In genomic region chr16:65961491-65962143, GRCh38 we compare ENCODE assay signal across 23 cellular contexts.
"Had no signal": no experiment of that assay in that cellular context is flagged by ENCODE, and none has a peak within 500 bp of the region (broad histone marks: within the 10 kb centered on the region; RNA-seq: fewer than 3 reads in every experiment).

No MANE protein-coding gene starts in this region.

- H3K4me1 ChIP-seq: body of pancreas, colonic mucosa, left ventricle myocardium inferior, psoas muscle, tibial nerve, uterus had no signal

- FAIRE-seq: keratinocyte, small intestine, TTC549 had no signal

- DNase-seq: activated CD4-positive, alpha-beta T cell treated with anti-CD3 and anti-CD28 coated beads, Interleukin-2, amount 50 U/mL, for 4 hours; amniotic stem cell; body of pancreas; caudate nucleus; colonic mucosa; endodermal cell; hippocampal formation; left ventricle myocardium inferior; mammary epithelial cell; psoas muscle; right cardiac atrium; small intestine; stimulated activated CD4-positive, alpha-beta T cell treated with anti-CD3 and anti-CD28 coated beads, Interleukin-15, amount 100 ng/mL, for 24 hours; stimulated activated CD4-positive, alpha-beta T cell treated with anti-CD3 and anti-CD28 coated beads, Interleukin-2, amount 100 ng/mL, for 48 hours; uterus had no signal

- H3K4me3 Mint-ChIP-seq: activated naive CD8-positive, alpha-beta T cell; endodermal cell; neural crest cell; stimulated activated naive CD8-positive, alpha-beta T cell treated with anti-CD3 and anti-CD28 coated beads, Interleukin-15, Interleukin-2, amounts not matched to agents 100 ng/mL and 50 ng/mL, for 24 hours; T-helper 2 cell treated with Interferon-gamma antibody and Interleukin-4, amounts not matched to agents 5 μg/mL and 100 μg/mL, for 36 hours had no signal

- H3K4me1 Mint-ChIP-seq: neural crest cell had no signal

- H3K27me3 ChIP-seq: body of pancreas, colonic mucosa, tibial nerve, uterus had no signal

- H3K27ac ChIP-seq: body of pancreas, colonic mucosa, epithelial cell of prostate, left ventricle myocardium inferior, psoas muscle, tibial nerve, uterus had no signal

- H3K9me3 ChIP-seq: body of pancreas, colonic mucosa, left ventricle myocardium inferior, psoas muscle, tibial nerve, uterus had no signal

- H3K27me3 Mint-ChIP-seq: stimulated activated naive CD8-positive, alpha-beta T cell treated with anti-CD3 and anti-CD28 coated beads, Interleukin-15, Interleukin-2, amounts not matched to agents 100 ng/mL and 50 ng/mL, for 24 hours had no signal

- H3K9me3 Mint-ChIP-seq: endodermal cell; neural crest cell; stimulated activated naive CD8-positive, alpha-beta T cell treated with anti-CD3 and anti-CD28 coated beads, Interleukin-15, Interleukin-2, amounts not matched to agents 100 ng/mL and 50 ng/mL, for 24 hours; T-helper 2 cell treated with Interferon-gamma antibody and Interleukin-4, amounts not matched to agents 5 μg/mL and 100 μg/mL, for 36 hours had no signal

- H3K27ac Mint-ChIP-seq: activated naive CD8-positive, alpha-beta T cell; endodermal cell; stimulated activated naive CD8-positive, alpha-beta T cell treated with anti-CD3 and anti-CD28 coated beads, Interleukin-15, Interleukin-2, amounts not matched to agents 100 ng/mL and 50 ng/mL, for 24 hours; T-helper 2 cell treated with Interferon-gamma antibody and Interleukin-4, amounts not matched to agents 5 μg/mL and 100 μg/mL, for 36 hours had no signal

- ATAC-seq: body of pancreas, psoas muscle, right cardiac atrium had no signal

- H3K4me3 ChIP-seq: body of pancreas, colonic mucosa, left ventricle myocardium inferior, psoas muscle, tibial nerve, uterus had no signal

- H3K36me3 Mint-ChIP-seq: activated naive CD8-positive, alpha-beta T cell had no signal

- H3K36me3 ChIP-seq: colonic mucosa, left ventricle myocardium inferior, tibial nerve, uterus had no signal
